In genomic region chr3:47772047-47772446, GRCh38 we compare ENCODE assay signal across 1 cellular context.
A peak's percentile ranks its signal among the peaks of the same experiment; 100 is the strongest.
TF ChIP-seq lines count a peak whose summit lies in the region.

No MANE protein-coding gene starts in this region.

TF ChIP-seq in HepG2, 621 proteins besides CTCF, POLR2A, EP300 and RAD21:
- TF ChIP-seq PATZ1 (CRISPR knock-in tag; IDR thresholded peaks at IDR 0.05) (no peak), FOXO1 (CRISPR knock-in tag; IDR thresholded peaks at IDR 0.05) (no peak), ZNF775 (CRISPR knock-in tag; IDR thresholded peaks at IDR 0.05; ENCODE audit: borderline replicate concordance) (no peak), ZNF773 (CRISPR knock-in tag; IDR thresholded peaks at IDR 0.05; ENCODE audit: borderline replicate concordance) (no peak), PAF1 (CRISPR knock-in tag; IDR thresholded peaks at IDR 0.05) (no peak), BRCA1 (CRISPR knock-in tag; IDR thresholded peaks at IDR 0.05) (no peak), GATAD1 (CRISPR knock-in tag; IDR thresholded peaks at IDR 0.05) (no peak), HMG20A (CRISPR knock-in tag; IDR thresholded peaks at IDR 0.05; ENCODE audit: borderline replicate concordance) (no peak), ZNF121 (CRISPR knock-in tag; IDR thresholded peaks at IDR 0.05) (peak; percentile 67)
